In genomic region chr22:48714231-48714630, GRCh38 we compare ENCODE assay signal across 26 cellular contexts.
"Had no signal": no experiment of that assay in that cellular context is flagged by ENCODE, and none has a peak within 500 bp of the region (broad histone marks: within the 10 kb centered on the region; RNA-seq: fewer than 3 reads in every experiment).

No MANE protein-coding gene starts in this region.

- H3K27me3 ChIP-seq: neutrophil, ovary, tibial nerve had no signal

- DNase-seq: activated B cell treated with CpG ODN at 0.5 μM for 24 hours; activated CD4-positive, alpha-beta T cell treated with anti-CD3 and anti-CD28 coated beads for 36 hours; activated CD8-positive, alpha-beta memory T cell treated with anti-CD3 and anti-CD28 coated beads, Interleukin-2, amount 10 ng/mL, durations not matched to agents 7 days and 5 days; activated CD8-positive, alpha-beta T cell treated with anti-CD3 and anti-CD28 coated beads, Interleukin-2, amount 10 ng/mL, durations not matched to agents 7 days and 5 days; activated naive CD4-positive, alpha-beta T cell treated with Interleukin-2 at 50 U/mL for 16 hours; activated naive CD8-positive, alpha-beta T cell treated with anti-CD3 and anti-CD28 coated beads, Interleukin-2, amount 50 U/mL, for 24 hours; activated T-cell treated with anti-CD3 and anti-CD28 coated beads, Interleukin-2, amount 50 U/mL, for 48 hours; amygdala; dermis blood vessel endothelial cell; effector CD4-positive, alpha-beta T cell; esophagus squamous epithelium; glutamatergic neuron; ovary; retina; stimulated activated naive CD4-positive, alpha-beta T cell treated with Interleukin-2 at 50 U/mL for 16 hours; T-helper 1 cell had no signal

- H3K4me1 Mint-ChIP-seq: activated B cell treated with CpG ODN at 0.5 μM for 24 hours; activated CD4-positive, alpha-beta T cell treated with anti-CD3 and anti-CD28 coated beads for 36 hours; activated naive CD8-positive, alpha-beta T cell treated with anti-CD3 and anti-CD28 coated beads, Interleukin-2, amount 50 U/mL, for 24 hours; central memory CD8-positive, alpha-beta T cell had no signal

- H3K27ac ChIP-seq: breast epithelium, epithelial cell of prostate, esophagus squamous epithelium, neutrophil, ovary, prostate gland had no signal

- H3K4me3 ChIP-seq: breast epithelium, esophagus squamous epithelium, ovary, prostate gland, tibial nerve had no signal

- H3K4me1 ChIP-seq: breast epithelium, esophagus squamous epithelium, prostate gland had no signal

- ATAC-seq: activated CD4-positive, alpha-beta T cell treated with anti-CD3 and anti-CD28 coated beads for 36 hours; activated CD8-positive, alpha-beta memory T cell treated with anti-CD3 and anti-CD28 coated beads, Interleukin-2, amount 10 ng/mL, durations not matched to agents 7 days and 5 days; activated CD8-positive, alpha-beta T cell treated with anti-CD3 and anti-CD28 coated beads, Interleukin-2, amount 10 ng/mL, durations not matched to agents 7 days and 5 days; activated naive CD8-positive, alpha-beta T cell treated with anti-CD3 and anti-CD28 coated beads, Interleukin-2, amount 50 U/mL, for 24 hours; naive thymus-derived CD8-positive, alpha-beta T cell had no signal

- H3K4me3 Mint-ChIP-seq: activated B cell treated with CpG ODN at 0.5 μM for 24 hours; activated CD4-positive, alpha-beta T cell treated with anti-CD3 and anti-CD28 coated beads for 36 hours; activated CD8-positive, alpha-beta memory T cell treated with anti-CD3 and anti-CD28 coated beads, Interleukin-2, amount 10 ng/mL, durations not matched to agents 7 days and 5 days; activated CD8-positive, alpha-beta T cell treated with anti-CD3 and anti-CD28 coated beads, Interleukin-2, amount 10 ng/mL, durations not matched to agents 7 days and 5 days; activated naive CD8-positive, alpha-beta T cell treated with anti-CD3 and anti-CD28 coated beads, Interleukin-2, amount 50 U/mL, for 24 hours; central memory CD8-positive, alpha-beta T cell; mesothelial cell of epicardium; naive thymus-derived CD8-positive, alpha-beta T cell; T-helper 2 cell treated with Interferon-gamma antibody and Interleukin-4, amounts not matched to agents 5 μg/mL and 100 μg/mL, for 36 hours had no signal

- H3K27me3 Mint-ChIP-seq: activated B cell treated with CpG ODN at 0.5 μM for 24 hours; activated CD8-positive, alpha-beta memory T cell treated with anti-CD3 and anti-CD28 coated beads, Interleukin-2, amount 10 ng/mL, durations not matched to agents 7 days and 5 days had no signal

- H3K36me3 ChIP-seq: breast epithelium, esophagus squamous epithelium, neutrophil, ovary, prostate gland had no signal

- H3K9me3 ChIP-seq: breast epithelium, neutrophil, ovary, prostate gland had no signal

- H3K9me3 Mint-ChIP-seq: T-helper 2 cell treated with Interferon-gamma antibody and Interleukin-4, amounts not matched to agents 5 μg/mL and 100 μg/mL, for 36 hours had no signal

- H3K36me3 Mint-ChIP-seq: naive thymus-derived CD8-positive, alpha-beta T cell had no signal

- H3K27ac Mint-ChIP-seq: activated B cell treated with CpG ODN at 0.5 μM for 24 hours; activated CD4-positive, alpha-beta T cell treated with anti-CD3 and anti-CD28 coated beads for 36 hours; activated CD8-positive, alpha-beta memory T cell treated with anti-CD3 and anti-CD28 coated beads, Interleukin-2, amount 10 ng/mL, durations not matched to agents 7 days and 5 days; activated CD8-positive, alpha-beta T cell treated with anti-CD3 and anti-CD28 coated beads, Interleukin-2, amount 10 ng/mL, durations not matched to agents 7 days and 5 days; activated naive CD8-positive, alpha-beta T cell treated with anti-CD3 and anti-CD28 coated beads, Interleukin-2, amount 50 U/mL, for 24 hours; activated T-helper 2 cell treated with anti-CD3 and anti-CD28 coated beads, Interferon-gamma antibody, Interleukin-2, Interleukin-4, amounts not matched to agents 10 μg/mL and 5 μg/mL and 100 μg/mL, durations not matched to agents 14 hours and 24 hours and 36 hours; mesothelial cell of epicardium; naive thymus-derived CD8-positive, alpha-beta T cell; T-helper 2 cell treated with Interferon-gamma antibody and Interleukin-4, amounts not matched to agents 5 μg/mL and 100 μg/mL, for 36 hours had no signal
